20 cellular contexts compared by ENCODE assay signal in the genomic region with DNA sequence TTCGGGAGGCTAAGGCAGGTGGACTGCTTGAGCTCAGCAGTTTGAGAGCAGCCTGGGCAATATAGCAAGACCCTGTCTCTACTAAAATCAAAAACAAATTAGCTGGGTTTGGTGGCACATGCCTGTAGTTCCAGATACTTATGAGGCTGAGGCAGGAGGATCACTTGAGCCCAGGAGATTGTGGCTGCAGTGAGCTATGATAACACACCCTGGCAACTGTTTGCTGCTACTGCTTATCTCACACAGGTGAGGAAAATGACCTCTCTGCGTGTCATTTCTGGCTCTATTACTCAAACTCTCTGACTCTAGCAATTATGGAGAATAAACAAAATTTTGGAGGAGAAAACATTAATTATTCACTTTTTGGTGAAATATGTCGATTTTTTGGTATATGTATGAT. TPM values are rescaled to one million over a fixed set of nuclear protein-coding genes. Genes with fewer than 3 reads are reported as not detected.
"Had no signal": no experiment of that assay in that cellular context is flagged by ENCODE, and none has a peak within 500 bp of the region (broad histone marks: within the 10 kb centered on the region; RNA-seq: fewer than 3 reads in every experiment).

No MANE protein-coding gene starts in this region.

- H3K27ac ChIP-seq: heart right ventricle, left ventricle myocardium inferior, psoas muscle, upper lobe of left lung had no signal

- H3K9me3 ChIP-seq: heart right ventricle, left ventricle myocardium inferior, psoas muscle, upper lobe of left lung had no signal

- H3K9me3 Mint-ChIP-seq: activated B cell treated with CpG ODN at 0.5 μM for 24 hours; activated naive CD4-positive, alpha-beta T cell treated with anti-CD3 and anti-CD28 coated beads, Interleukin-2, amount 10 ng/mL, durations not matched to agents 7 days and 5 days; natural killer cell treated with Interleukin-12 subunit alpha and Interleukin-12 subunit beta and Interleukin-15 and Interleukin-18, amount 100 ng/mL, for 72 hours; stimulated activated memory B cell treated with anti-CD40 and anti-IgM and Interleukin-4, amounts not matched to agents 10 μg/mL and 1 μg/mL and 100 μg/mL, for 72 hours had no signal

- ATAC-seq: heart right ventricle; natural killer cell treated with Interleukin-12 subunit alpha and Interleukin-12 subunit beta and Interleukin-15 and Interleukin-18, amount 100 ng/mL, for 72 hours; psoas muscle; right cardiac atrium; stimulated activated memory B cell treated with anti-CD40 and anti-IgM and Interleukin-4, amounts not matched to agents 10 μg/mL and 1 μg/mL and 100 μg/mL, for 72 hours had no signal

- DNase-seq: activated B cell treated with CpG ODN at 0.5 μM for 24 hours; activated CD4-positive, alpha-beta T cell treated with anti-CD3 and anti-CD28 coated beads for 4 hours; activated CD4-positive, alpha-beta T cell treated with anti-CD3 and anti-CD28 coated beads, Interleukin-2, amount 50 U/mL, for 48 hours; activated effector memory CD4-positive, alpha-beta T cell treated with anti-CD3 and anti-CD28 coated beads, Interleukin-2, amount 50 U/mL, for 16 hours; activated naive CD4-positive, alpha-beta T cell treated with anti-CD3 and anti-CD28 coated beads, Interleukin-2, amount 10 ng/mL, durations not matched to agents 7 days and 5 days; activated T-cell treated with anti-CD3 and anti-CD28 coated beads, Interleukin-2, amount 50 U/mL, for 72 hours; amygdala; heart right ventricle; left ventricle myocardium inferior; midbrain; psoas muscle; right cardiac atrium; stimulated activated CD4-positive, alpha-beta T cell treated with anti-CD3 and anti-CD28 coated beads, Interleukin-2, amount 100 ng/mL, for 24 hours; T1000; upper lobe of left lung had no signal

- H3K36me3 Mint-ChIP-seq: activated naive CD4-positive, alpha-beta T cell treated with anti-CD3 and anti-CD28 coated beads, Interleukin-2, amount 10 ng/mL, durations not matched to agents 7 days and 5 days; natural killer cell treated with Interleukin-12 subunit alpha and Interleukin-12 subunit beta and Interleukin-15 and Interleukin-18, amount 100 ng/mL, for 72 hours; stimulated activated memory B cell treated with anti-CD40 and anti-IgM and Interleukin-4, amounts not matched to agents 10 μg/mL and 1 μg/mL and 100 μg/mL, for 72 hours had no signal

- H3K27me3 Mint-ChIP-seq: activated B cell treated with CpG ODN at 0.5 μM for 24 hours; activated naive CD4-positive, alpha-beta T cell treated with anti-CD3 and anti-CD28 coated beads, Interleukin-2, amount 10 ng/mL, durations not matched to agents 7 days and 5 days; stimulated activated memory B cell treated with anti-CD40 and anti-IgM and Interleukin-4, amounts not matched to agents 10 μg/mL and 1 μg/mL and 100 μg/mL, for 72 hours had no signal

- H3K27ac Mint-ChIP-seq: activated B cell treated with CpG ODN at 0.5 μM for 24 hours; activated naive CD4-positive, alpha-beta T cell treated with anti-CD3 and anti-CD28 coated beads, Interleukin-2, amount 10 ng/mL, durations not matched to agents 7 days and 5 days; activated T-cell treated with anti-CD3 and anti-CD28 coated beads, Interleukin-2, amount 50 U/mL, for 72 hours; natural killer cell treated with Interleukin-12 subunit alpha and Interleukin-12 subunit beta and Interleukin-15 and Interleukin-18, amount 100 ng/mL, for 72 hours; stimulated activated memory B cell treated with anti-CD40 and anti-IgM and Interleukin-4, amounts not matched to agents 10 μg/mL and 1 μg/mL and 100 μg/mL, for 72 hours had no signal

- H3K36me3 ChIP-seq: heart right ventricle, left ventricle myocardium inferior, upper lobe of left lung had no signal

- H3K27me3 ChIP-seq: heart right ventricle, upper lobe of left lung had no signal

- H3K4me3 ChIP-seq: heart right ventricle, left ventricle myocardium inferior, psoas muscle, upper lobe of left lung had no signal

- H3K4me3 Mint-ChIP-seq: activated B cell treated with CpG ODN at 0.5 μM for 24 hours; activated naive CD4-positive, alpha-beta T cell treated with anti-CD3 and anti-CD28 coated beads, Interleukin-2, amount 10 ng/mL, durations not matched to agents 7 days and 5 days; natural killer cell treated with Interleukin-12 subunit alpha and Interleukin-12 subunit beta and Interleukin-15 and Interleukin-18, amount 100 ng/mL, for 72 hours; stimulated activated memory B cell treated with anti-CD40 and anti-IgM and Interleukin-4, amounts not matched to agents 10 μg/mL and 1 μg/mL and 100 μg/mL, for 72 hours had no signal

RNA-seq across cellular contexts. Expression of gene TMC1, which starts 45.3 kb away (rescaled TPM):
- total RNA-seq: activated B cell treated with CpG ODN at 0.5 μM for 24 hours; epithelial cell of proximal tubule; kidney epithelial cell; natural killer cell treated with Interleukin-12 subunit alpha and Interleukin-12 subunit beta and Interleukin-15 and Interleukin-18, amount 100 ng/mL, for 72 hours; osteocyte had no signal
